Comparison of ENCODE assay signal across 23 cellular contexts in the genomic region with DNA sequence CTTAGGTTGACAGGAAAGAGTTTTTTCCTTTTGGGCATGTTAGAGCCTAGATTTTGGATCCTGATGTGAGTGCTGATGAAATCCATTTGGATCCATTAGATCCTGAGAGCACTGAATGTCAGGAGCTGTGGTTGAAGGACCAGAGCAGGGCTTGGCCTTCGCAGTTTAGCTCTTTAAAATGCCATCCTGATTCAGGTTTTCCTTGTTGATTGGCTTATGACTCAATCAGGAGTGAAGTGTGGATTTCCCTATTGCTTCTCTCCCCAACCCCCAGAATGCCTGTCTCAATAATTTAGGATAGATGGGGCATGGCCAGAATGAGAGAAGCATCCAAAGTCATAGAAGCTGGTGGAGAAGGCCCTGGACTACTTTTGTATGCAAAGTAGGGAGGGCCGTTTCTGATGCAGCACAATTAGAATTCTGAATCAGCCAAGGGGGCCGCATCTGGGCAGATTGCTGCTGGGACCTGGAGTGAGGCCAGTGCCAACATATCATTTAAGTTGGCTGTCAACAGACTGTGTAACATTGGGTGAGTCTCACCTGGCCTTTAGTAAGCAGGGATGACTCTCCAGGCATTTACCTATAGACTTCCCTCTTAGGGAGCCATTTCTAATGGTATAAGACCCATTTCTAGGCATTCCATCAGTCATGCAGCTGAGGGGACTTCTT.
DNase-seq lines count a peak whose midpoint lies in the region; ATAC-seq, FAIRE-seq and TF ChIP-seq lines count a peak whose summit lies in the region.
"Had no signal": no experiment of that assay in that cellular context is flagged by ENCODE, and none has a peak within 500 bp of the region (broad histone marks: within the 10 kb centered on the region; RNA-seq: fewer than 3 reads in every experiment).

No MANE protein-coding gene starts in this region.

- no peak overlapping the region for H4K12ac ChIP-seq in trophoblast cell (ENCODE audit: low read depth, low read length)

- RAD21 ChIA-PET in HCT116 (lab: Charles Lee; ENCODE audit: low non-redundant PET in 1 of 2, low total read pairs in 2 of 2, uncharacterized antibody in 2 of 2, unreplicated experiment in 2 of 2) = no interaction called here

- no CpG with 5 or more reads among the region's 3 CpGs for WGBS in trophoblast cell (ENCODE audit: extremely low coverage, insufficient coverage, insufficient read length)

- no peaks in the 10 kb centered on the region for H3K36me3 Mint-ChIP-seq in stimulated activated effector memory CD8-positive, alpha-beta T cell treated with anti-CD3 and anti-CD28 coated beads, Interleukin-12 subunit alpha, Interleukin-12 subunit beta, amount 100 ng/mL, for 72 hours
- H3K36me3 Mint-ChIP-seq: activated naive CD4-positive, alpha-beta T cell treated with anti-CD3 and anti-CD28 coated beads, Interleukin-2, amount 10 ng/mL, durations not matched to agents 7 days and 5 days; natural killer cell had no signal

- H3K4ac ChIP-seq in trophoblast cell (ENCODE audit: low read depth, low read length) = peak overlapping the region; percentile 2

- H2AFZ ChIP-seq in HCT116 (ENCODE audit: low read depth, low read length, poor library complexity, severe bottlenecking) = no peak overlapping the region
- H2AFZ ChIP-seq in trophoblast cell (ENCODE audit: insufficient read depth, low read length, poor library complexity) = no peak overlapping the region

- no peak overlapping the region for H3K23ac ChIP-seq in trophoblast cell (ENCODE audit: low read length)

- DNase-seq in HCT116 (ENCODE audit: low read depth, low spot score) = no peak
- DNase-seq in NCI-H2081 (lab: John Stamatoyannopoulos, UW) = peak; percentile 33 to 83
- DNase-seq in bronchial epithelial cell (ENCODE audit: low read depth) = peak; percentile 73
- no peak for DNase-seq in trophoblast cell
- DNase-seq in stimulated activated effector memory CD8-positive, alpha-beta T cell treated with anti-CD3 and anti-CD28 coated beads, Interleukin-12 subunit alpha, Interleukin-12 subunit beta, amount 100 ng/mL, for 72 hours (ENCODE audit: low spot score in 2 of 2) = no peak
- DNase-seq: activated CD4-positive, alpha-beta memory T cell treated with anti-CD3 and anti-CD28 coated beads, Interleukin-2, amount 10 ng/mL, durations not matched to agents 7 days and 5 days; activated naive CD4-positive, alpha-beta T cell treated with anti-CD3 and anti-CD28 coated beads, Interleukin-2, amount 10 ng/mL, durations not matched to agents 7 days and 5 days; activated T-cell treated with anti-CD3 and anti-CD28 coated beads, Interleukin-2, amount 50 U/mL, for 4 hours; BE2C; natural killer cell; NCI-H146; NCI-H2227 treated with DMSO at 0.1 percent for 48 hours; SIG-M5; stimulated activated CD4-positive, alpha-beta T cell treated with anti-CD3 and anti-CD28 coated beads, Interleukin-4, amount 100 ng/mL, for 24 hours; T-helper 17 cell; WERI-Rb-1 had no signal

- H3K4me1 ChIP-seq in HCT116 (ENCODE audit: control insufficient read depth in 1 of 2, insufficient read depth in 2 of 2, low read length in 2 of 2) (peaks cover 45 to 46% of the 10 kb centered on the region in 2 experiments), trophoblast cell (ENCODE audit: control insufficient read depth in 1 of 2, insufficient read depth in 2 of 2, low read length in 2 of 2) (peaks cover 6 to 18% of the 10 kb centered on the region in 2 experiments)
- H3K4me1 ChIP-seq: ascending aorta had no signal

- H3K18ac ChIP-seq in trophoblast cell (ENCODE audit: low read length) = no peak overlapping the region

- no peaks in the 10 kb centered on the region for H3K27me3 ChIP-seq in HCT116 (ENCODE audit: insufficient read depth, low read length)
- H3K27me3 ChIP-seq in bronchial epithelial cell (ENCODE audit: control insufficient read depth, insufficient read depth, low read length) = no peaks in the 10 kb centered on the region
- no peaks in the 10 kb centered on the region for H3K27me3 ChIP-seq in trophoblast cell (ENCODE audit: insufficient read depth, low read length)
- H3K27me3 ChIP-seq: ascending aorta, BE2C had no signal

- no peak for FAIRE-seq in bronchial epithelial cell (lab: Jason Lieb, UNC)
- FAIRE-seq: D721Med, GM12878 had no signal

- TF ChIP-seq CTCF in HCT116 (IDR thresholded peaks at IDR 0.05 in 2 of 3, conservative IDR thresholded peaks at IDR 0.05 in 1 of 3; ENCODE audit: borderline replicate concordance in 1 of 3, insufficient read depth in 1 of 3, low read depth in 2 of 3, low read length in 2 of 3) = no peak
- no peak for TF ChIP-seq CTCF in bronchial epithelial cell (IDR thresholded peaks at IDR 0.05; ENCODE audit: insufficient read depth, low read length, severe bottlenecking)

- CTCF ChIA-PET in HCT116 (lab: Charles Lee) = no interaction called here

- H3K4me1 Mint-ChIP-seq in stimulated activated effector memory CD8-positive, alpha-beta T cell treated with anti-CD3 and anti-CD28 coated beads, Interleukin-12 subunit alpha, Interleukin-12 subunit beta, amount 100 ng/mL, for 72 hours = no peaks in the 10 kb centered on the region
- H3K4me1 Mint-ChIP-seq: activated CD4-positive, alpha-beta memory T cell treated with anti-CD3 and anti-CD28 coated beads, Interleukin-2, amount 10 ng/mL, durations not matched to agents 7 days and 5 days; activated naive CD4-positive, alpha-beta T cell treated with anti-CD3 and anti-CD28 coated beads, Interleukin-2, amount 10 ng/mL, durations not matched to agents 7 days and 5 days; natural killer cell; T-helper 17 cell had no signal

- no peak overlapping the region for H3K14ac ChIP-seq in trophoblast cell (ENCODE audit: low read length)

- no peak overlapping the region for H3K27ac Mint-ChIP-seq in stimulated activated effector memory CD8-positive, alpha-beta T cell treated with anti-CD3 and anti-CD28 coated beads, Interleukin-12 subunit alpha, Interleukin-12 subunit beta, amount 100 ng/mL, for 72 hours
- H3K27ac Mint-ChIP-seq: activated CD4-positive, alpha-beta memory T cell treated with anti-CD3 and anti-CD28 coated beads, Interleukin-2, amount 10 ng/mL, durations not matched to agents 7 days and 5 days; activated naive CD4-positive, alpha-beta T cell treated with anti-CD3 and anti-CD28 coated beads, Interleukin-2, amount 10 ng/mL, durations not matched to agents 7 days and 5 days; natural killer cell; T-helper 17 cell had no signal

- no peak overlapping the region for H3K9ac ChIP-seq in HCT116 (ENCODE audit: low read length)
- no peak overlapping the region for H3K9ac ChIP-seq in trophoblast cell (ENCODE audit: low read length)

- H3K4me3 ChIP-seq in HCT116 (replicated peaks in 1 of 2; ENCODE audit: low read depth in 1 of 2, low read length in 2 of 2) = no peak overlapping the region
- H3K4me3 ChIP-seq in bronchial epithelial cell (ENCODE audit: low read depth, low read length) = no peak overlapping the region
- no peak overlapping the region for H3K4me3 ChIP-seq in trophoblast cell (ENCODE audit: low read depth, low read length)
- H3K4me3 ChIP-seq: ascending aorta, GM12878, skin epidermis had no signal

- peaks cover 3% of the 10 kb centered on the region; the same call in 1 of the 2 replicates for H4K20me1 ChIP-seq in HCT116 (ENCODE audit: insufficient read depth)

- no TSS peak for BruUV-seq in HCT116 (replicated peaks; lab: Mats Ljungman, UMichigan)

- no peaks in the 10 kb centered on the region for H3K9me3 ChIP-seq in HCT116 (ENCODE audit: control insufficient read depth in 1 of 2, insufficient read depth in 1 of 2, low read depth in 1 of 2, low read length in 2 of 2)
- no peaks in the 10 kb centered on the region for H3K9me3 ChIP-seq in trophoblast cell (ENCODE audit: insufficient read depth, low read depth, low read length)
- H3K9me3 ChIP-seq: ascending aorta, BE2C had no signal

- H3K36me3 ChIP-seq in HCT116 (ENCODE audit: control insufficient read depth in 1 of 2, insufficient read depth in 2 of 2, low read length in 2 of 2) (no peaks in the 10 kb centered on the region), bronchial epithelial cell (ENCODE audit: control insufficient read depth, insufficient read depth, low read length) (no peaks in the 10 kb centered on the region), trophoblast cell (ENCODE audit: control insufficient read depth in 1 of 2, insufficient read depth in 2 of 2, low read length in 2 of 2) (peaks cover 0 to 2% of the 10 kb centered on the region in 2 experiments)
- H3K36me3 ChIP-seq: ascending aorta, BE2C, WERI-Rb-1 had no signal

- H4K8ac ChIP-seq in trophoblast cell (ENCODE audit: low read depth, low read length) = no peak overlapping the region

- TF ChIP-seq RAD21 in HCT116 (IDR thresholded peaks at IDR 0.05; ENCODE audit: low read depth) = no peak

- H3K4me2 ChIP-seq in HCT116 (ENCODE audit: low read length) = peak overlapping the region; percentile 20
- H3K4me2 ChIP-seq in trophoblast cell (ENCODE audit: low read length) = no peak overlapping the region

- H3K27ac ChIP-seq in HCT116 (ENCODE audit: low read depth, low read length) (no peak overlapping the region), trophoblast cell (ENCODE audit: low read depth, low read length) (no peak overlapping the region)
- H3K27ac ChIP-seq: ascending aorta, WERI-Rb-1 had no signal

- no peaks in the 10 kb centered on the region for H3K9me2 ChIP-seq in HCT116 (ENCODE audit: insufficient read depth)

- intact Hi-C loops in HCT116 (cut with micrococcal nuclease) = loop anchor here (10.0 kb wide), 1 partner anchor 150 kb away; no protein-coding TSS in a partner anchor

- H2BK12ac ChIP-seq in trophoblast cell (ENCODE audit: low read length) = no peak overlapping the region

- peaks cover 3% of the 10 kb centered on the region for H3K79me1 ChIP-seq in trophoblast cell (ENCODE audit: low read length)

- no peaks in the 10 kb centered on the region for H3K9me3 Mint-ChIP-seq in stimulated activated effector memory CD8-positive, alpha-beta T cell treated with anti-CD3 and anti-CD28 coated beads, Interleukin-12 subunit alpha, Interleukin-12 subunit beta, amount 100 ng/mL, for 72 hours
- H3K9me3 Mint-ChIP-seq: activated CD4-positive, alpha-beta memory T cell treated with anti-CD3 and anti-CD28 coated beads, Interleukin-2, amount 10 ng/mL, durations not matched to agents 7 days and 5 days; activated naive CD4-positive, alpha-beta T cell treated with anti-CD3 and anti-CD28 coated beads, Interleukin-2, amount 10 ng/mL, durations not matched to agents 7 days and 5 days; activated T-cell treated with anti-CD3 and anti-CD28 coated beads, Interleukin-2, amount 50 U/mL, for 4 hours; natural killer cell had no signal

- no peak overlapping the region for H2BK5ac ChIP-seq in trophoblast cell (ENCODE audit: low read depth, low read length, poor library complexity)

- POLR2A ChIA-PET in HCT116 (lab: Charles Lee) = no interaction called here

- ATAC-seq in HCT116 (no peak), HG03280 (IDR thresholded peaks at IDR 0.05; ENCODE audit: unreplicated experiment) (no peak), HG02571 (IDR thresholded peaks at IDR 0.05; ENCODE audit: unreplicated experiment) (no peak), GM18520 (IDR thresholded peaks at IDR 0.05; ENCODE audit: unreplicated experiment) (no peak)
- ATAC-seq in stimulated activated effector memory CD8-positive, alpha-beta T cell treated with anti-CD3 and anti-CD28 coated beads, Interleukin-12 subunit alpha, Interleukin-12 subunit beta, amount 100 ng/mL, for 72 hours = no peak
- ATAC-seq: activated T-cell treated with anti-CD3 and anti-CD28 coated beads, Interleukin-2, amount 50 U/mL, for 4 hours; GM12878; natural killer cell; T-helper 17 cell had no signal

- peaks cover 89% of the 10 kb centered on the region for H3K79me2 ChIP-seq in HCT116 (ENCODE audit: insufficient read depth, low read length)
- peaks cover 29% of the 10 kb centered on the region for H3K79me2 ChIP-seq in trophoblast cell (ENCODE audit: control insufficient read depth, insufficient read depth, low read length, poor library complexity)

- no peak overlapping the region for H2BK120ac ChIP-seq in trophoblast cell (ENCODE audit: insufficient read depth, low read length, poor library complexity)

- H2AK5ac ChIP-seq in trophoblast cell (ENCODE audit: low read length) = no peak overlapping the region

- no peak for TF ChIP-seq POLR2A in HCT116 (IDR thresholded peaks at IDR 0.05; ENCODE audit: borderline replicate concordance, extremely low read depth, insufficient read depth, insufficient read length)

- no peak overlapping the region for H3K4me3 Mint-ChIP-seq in stimulated activated effector memory CD8-positive, alpha-beta T cell treated with anti-CD3 and anti-CD28 coated beads, Interleukin-12 subunit alpha, Interleukin-12 subunit beta, amount 100 ng/mL, for 72 hours
- H3K4me3 Mint-ChIP-seq: activated CD4-positive, alpha-beta memory T cell treated with anti-CD3 and anti-CD28 coated beads, Interleukin-2, amount 10 ng/mL, durations not matched to agents 7 days and 5 days; activated naive CD4-positive, alpha-beta T cell treated with anti-CD3 and anti-CD28 coated beads, Interleukin-2, amount 10 ng/mL, durations not matched to agents 7 days and 5 days; activated T-cell treated with anti-CD3 and anti-CD28 coated beads, Interleukin-2, amount 50 U/mL, for 4 hours; natural killer cell; T-helper 17 cell had no signal

- no peak overlapping the region for H4K91ac ChIP-seq in trophoblast cell (ENCODE audit: low read depth, low read length)

Comparison
In these comparisons a context has a peak if more than half of its experiments do, and no peak if none do; other contexts are left out.
1. DNase-seq: peak in NCI-H2081 (2 of 2) and bronchial epithelial cell (single experiment); none in HCT116 (single experiment), trophoblast cell (0 of 2) and stimulated activated effector memory CD8-positive, alpha-beta T cell treated with anti-CD3 and anti-CD28 coated beads, Interleukin-12 subunit alpha, Interleukin-12 subunit beta, amount 100 ng/mL, for 72 hours (0 of 2).